8 cellular contexts compared by ENCODE assay signal in genomic region chr16:30193615-30194014, GRCh38. TPM values are rescaled to one million over a fixed set of nuclear protein-coding genes. Genes with fewer than 3 reads are reported as not detected.
DNase-seq lines count a peak whose midpoint lies in the region; ATAC-seq, FAIRE-seq and TF ChIP-seq lines count a peak whose summit lies in the region.
"Not testable (repeated sequence)": the region's sequence is repeated elsewhere in the genome, so short reads cannot be mapped to it uniquely, and the experiment has no call there.

Gene BOLA2B, minus strand, starts transcription at chr16:30193666. Its CDS starts 71 bp downstream, at chr16:30193595.
Gene SLX1A, plus strand, starts transcription at chr16:30193875. Its CDS starts 210 bp downstream, at chr16:30194085.

- POLR2A ChIA-PET in activated CD4-positive, alpha-beta T cell treated with anti-CD3 and anti-CD28 coated beads, Interleukin-2, amount 10 ng/mL, durations not matched to agents 7 days and 5 days (lab: Charles Lee); HepG2 (lab: Yijun Ruan, JAX): not testable (repeated sequence)

- DNase-seq in BE2C; HTR-8/SVneo (ENCODE audit: insufficient read length, low spot score); activated CD4-positive, alpha-beta T cell treated with anti-CD3 and anti-CD28 coated beads, Interleukin-2, amount 10 ng/mL, durations not matched to agents 7 days and 5 days; HepG2 (ENCODE audit: low spot score); gastrocnemius medialis: not testable (repeated sequence)

- not testable (repeated sequence) for TF ChIP-seq CTCF in BE2C (IDR thresholded peaks at IDR 0.05; ENCODE audit: low read depth, low read length); HepG2 (CRISPR knock-in tag; IDR thresholded peaks at IDR 0.05); gastrocnemius medialis (IDR thresholded peaks at IDR 0.05 in 4 of 5, conservative IDR thresholded peaks at IDR 0.05 in 1 of 5)

- WGBS in HepG2 (ENCODE audit: low lambda C conversion rate), result no CpG with 5 or more reads among the region's 34 CpGs

- H3K27ac ChIP-seq in HepG2 (ENCODE audit: extremely low read length, insufficient read depth, low read length), result not testable (repeated sequence)
- peak within 1 kb of the TSS in 1 of 4 donors; percentile 54 for H3K27ac ChIP-seq in gastrocnemius medialis

- not testable (repeated sequence) for TF ChIP-seq EP300 in HepG2 (IDR thresholded peaks at IDR 0.05; ENCODE audit: low read depth in 2 of 2, low read length in 2 of 2); HepG2 (CRISPR knock-in tag; IDR thresholded peaks at IDR 0.05; ENCODE audit: borderline replicate concordance)

- TF ChIP-seq POLR2A in HepG2 (IDR thresholded peaks at IDR 0.05; ENCODE audit: insufficient read depth in 1 of 2, low read depth in 2 of 2, low read length in 2 of 2); gastrocnemius medialis (IDR thresholded peaks at IDR 0.05): not testable (repeated sequence)

- BruUV-seq in HepG2 (replicated peaks; lab: Mats Ljungman, UMichigan), result not testable (repeated sequence)

- H3K36me3 ChIP-seq in BE2C; HepG2 (replicated peaks in 1 of 2; ENCODE audit: control insufficient read depth in 1 of 2, insufficient read depth in 2 of 2, low read length in 2 of 2); gastrocnemius medialis: not testable (repeated sequence)

- H3K4me3 ChIP-seq in BE2C (ENCODE audit: low read depth, low read length), result peak within 1 kb of the TSS; percentile 44
- peak within 1 kb of the TSS in 2 of 3 experiments; percentile 60 to 71; a peak in 3 of 6 replicates for H3K4me3 ChIP-seq in HepG2 (replicated peaks in 1 of 3; ENCODE audit: insufficient read depth in 1 of 3, low read depth in 2 of 3, low read length in 3 of 3)
- H3K4me3 ChIP-seq in gastrocnemius medialis, result peak within 1 kb of the TSS; percentile 39 to 47 (median 44)

- not testable (repeated sequence) for H4K20me1 ChIP-seq in HepG2 (ENCODE audit: insufficient read depth, low read length)

- not testable (repeated sequence) for TF ChIP-seq RAD21 in HepG2 (CRISPR knock-in tag; IDR thresholded peaks at IDR 0.05)

- not testable (repeated sequence) for H2AFZ ChIP-seq in HepG2 (ENCODE audit: low read length)

- not testable (repeated sequence) for H3K27me3 Mint-ChIP-seq in activated CD4-positive, alpha-beta T cell treated with anti-CD3 and anti-CD28 coated beads, Interleukin-2, amount 10 ng/mL, durations not matched to agents 7 days and 5 days

- H3K9me3 Mint-ChIP-seq in activated CD4-positive, alpha-beta T cell treated with anti-CD3 and anti-CD28 coated beads, Interleukin-2, amount 10 ng/mL, durations not matched to agents 7 days and 5 days, result not testable (repeated sequence)

- H3K79me2 ChIP-seq in HepG2 (ENCODE audit: insufficient read depth, low read length), result not testable (repeated sequence)

- H3K9ac ChIP-seq in HepG2 (ENCODE audit: insufficient read depth, low read depth, low read length), result peak within 1 kb of the TSS; percentile 29; the same call in 1 of the 2 replicates

- not testable (repeated sequence) for H3K4me3 Mint-ChIP-seq in activated CD4-positive, alpha-beta T cell treated with anti-CD3 and anti-CD28 coated beads, Interleukin-2, amount 10 ng/mL, durations not matched to agents 7 days and 5 days

- CTCF ChIA-PET in activated CD4-positive, alpha-beta T cell treated with anti-CD3 and anti-CD28 coated beads, Interleukin-2, amount 10 ng/mL, durations not matched to agents 7 days and 5 days (lab: Charles Lee); HepG2 (lab: Yijun Ruan, JAX; ENCODE audit: low intra/inter-chr PET ratio, low total read pairs): not testable (repeated sequence)

- not testable (repeated sequence) for H3K36me3 Mint-ChIP-seq in activated CD4-positive, alpha-beta T cell treated with anti-CD3 and anti-CD28 coated beads, Interleukin-2, amount 10 ng/mL, durations not matched to agents 7 days and 5 days (ENCODE audit: low read depth)

- H3K27ac Mint-ChIP-seq in activated CD4-positive, alpha-beta T cell treated with anti-CD3 and anti-CD28 coated beads, Interleukin-2, amount 10 ng/mL, durations not matched to agents 7 days and 5 days, result not testable (repeated sequence)

- H3K27me3 ChIP-seq in BE2C; HepG2 (ENCODE audit: control insufficient read depth in 1 of 2, insufficient read depth in 2 of 2, low read length in 2 of 2); gastrocnemius medialis: not testable (repeated sequence)

- H3K4me1 ChIP-seq in BE2C; HepG2 (ENCODE audit: insufficient read depth, low read length); gastrocnemius medialis: not testable (repeated sequence)

- in situ Hi-C loops in endometrial microvascular endothelial cells (cut with HindIII; ENCODE audit: inconsistent ontology term, low pct_unique_long_range_greater_than_20kb, low sequenced_read_pairs); HepG2 (cut with HindIII; ENCODE audit: extremely low pct_ligation_motif_present, low pct_unique_long_range_greater_than_20kb); gastrocnemius medialis (cut with MboI; ENCODE audit: low sequenced_read_pairs in 4 of 4): not testable (repeated sequence)

- intact Hi-C loops in HepG2 (cut with micrococcal nuclease; ENCODE audit: unreplicated experiment); gastrocnemius medialis (cut with DNase I; ENCODE audit: low total_unique reads): not testable (repeated sequence)

- ATAC-seq in GM19043 (IDR thresholded peaks at IDR 0.05; ENCODE audit: low read depth, unreplicated experiment) (peak; percentile 85), HG02759 (IDR thresholded peaks at IDR 0.05; ENCODE audit: unreplicated experiment) (peak; percentile 88), HepG2 (peak; percentile 93), gastrocnemius medialis (peak; percentile 98)

- not testable (repeated sequence) for H3K4me1 Mint-ChIP-seq in activated CD4-positive, alpha-beta T cell treated with anti-CD3 and anti-CD28 coated beads, Interleukin-2, amount 10 ng/mL, durations not matched to agents 7 days and 5 days

- FAIRE-seq in HTR-8/SVneo (lab: Jason Lieb, UNC) (peak; percentile 96), HepG2 (lab: Jason Lieb, UNC) (peak; percentile 97)

- peak within 1 kb of the TSS; percentile 61 for H3K4me2 ChIP-seq in HepG2 (ENCODE audit: low read depth, low read length)

- H3K9me3 ChIP-seq in BE2C; HepG2 (ENCODE audit: low read length); gastrocnemius medialis: not testable (repeated sequence)

RNA-seq across cellular contexts. Expression of gene BOLA2B, which starts in this region (rescaled TPM):
- polyA plus RNA-seq in BE2C (2012; ENCODE audit: insufficient read depth, insufficient read length, low read depth), result 827 TPM
- 100 to 1,000 TPM; 136 to 141 TPM for total RNA-seq in activated CD4-positive, alpha-beta T cell treated with anti-CD3 and anti-CD28 coated beads, Interleukin-2, amount 10 ng/mL, durations not matched to agents 7 days and 5 days
- total RNA-seq in endometrial microvascular endothelial cells (ENCODE audit: inconsistent ontology term) (1,039 TPM), HepG2 (2016; rRNA removed; fragmentation: Illumina TruSeq; extraction: Trizol) (295 and 354 TPM in 2 replicates), gastrocnemius medialis (100 to 1,000 TPM in 3 of 4 donors, 10 to 100 TPM in 1; 96.7 to 228 (median 140) TPM)
- 669 and 995 TPM in 2 replicates for total RNA-seq in HepG2 (2016; cell fraction: cytosol; rRNA removed; fragmentation: Illumina TruSeq; extraction: Trizol; ENCODE audit: low read depth)
- total RNA-seq in HepG2 (2016; cell fraction: insoluble cytoplasmic fraction; rRNA removed; fragmentation: Illumina TruSeq; extraction: Trizol), result 323 and 362 TPM in 2 replicates
- total RNA-seq in HepG2 (2016; cell fraction: membrane; rRNA removed; fragmentation: Illumina TruSeq; extraction: Trizol), result 463 and 614 TPM in 2 replicates
- total RNA-seq in HepG2 (2016; cell fraction: nucleus; rRNA removed; fragmentation: Illumina TruSeq; extraction: Trizol), result 105 and 119 TPM in 2 replicates
- 63.8 and 97.0 TPM in 2 replicates for polyA plus RNA-seq in HepG2 (2011; rRNA removed)
- 336 and 429 TPM in 2 replicates for polyA plus RNA-seq in HepG2 (2011; cell fraction: cytosol; rRNA removed)
- polyA plus RNA-seq in HepG2 (2011; cell fraction: nucleus; rRNA removed), result 218 and 326 TPM in 2 replicates
- polyA plus RNA-seq in HepG2 (2012), result 107 and 139 TPM in 2 replicates
- 602 and 1,024 TPM in 2 replicates for polyA plus RNA-seq in HepG2 (2016; cell fraction: cytosol; fragmentation: Illumina TruSeq; extraction: Trizol; ENCODE audit: low read depth)
- polyA plus RNA-seq in HepG2 (2016; cell fraction: insoluble cytoplasmic fraction; fragmentation: Illumina TruSeq; extraction: Trizol; ENCODE audit: low read depth), result 271 TPM in 2 replicates
- polyA plus RNA-seq in HepG2 (2016; cell fraction: membrane; fragmentation: Illumina TruSeq; extraction: Trizol; ENCODE audit: low read depth), result 365 and 503 TPM in 2 replicates
- polyA plus RNA-seq in HepG2 (2016; cell fraction: nucleus; fragmentation: Illumina TruSeq; extraction: Trizol; ENCODE audit: insufficient read depth, low read depth), result 177 and 200 TPM in 2 replicates
- 100 and 103 TPM in 2 replicates for polyA minus RNA-seq in HepG2 (2011; rRNA and poly(A)+ RNA removed; ENCODE audit: low replicate concordance)
- polyA minus RNA-seq in HepG2 (2011; cell fraction: cytosol; rRNA and poly(A)+ RNA removed), result 30.2 and 37.1 TPM in 2 replicates
- polyA minus RNA-seq in HepG2 (2011; cell fraction: nucleus; rRNA and poly(A)+ RNA removed), result 5.9 and 8.1 TPM in 2 replicates

RNA-seq across cellular contexts. Expression of gene SLX1A, which starts in this region (rescaled TPM):
- 82.5 TPM for polyA plus RNA-seq in BE2C (2012; ENCODE audit: insufficient read depth, insufficient read length, low read depth)
- total RNA-seq in activated CD4-positive, alpha-beta T cell treated with anti-CD3 and anti-CD28 coated beads, Interleukin-2, amount 10 ng/mL, durations not matched to agents 7 days and 5 days, result 10 to 100 TPM; 54.1 to 95.0 TPM
- total RNA-seq in endometrial microvascular endothelial cells (ENCODE audit: inconsistent ontology term) (57.4 TPM), HepG2 (2016; rRNA removed; fragmentation: Illumina TruSeq; extraction: Trizol) (13.4 and 37.1 TPM in 2 replicates), gastrocnemius medialis (100 to 1,000 TPM in 1 of 4 donors, 10 to 100 TPM in 3; 23.6 to 103 (median 45.7) TPM)
- total RNA-seq in HepG2 (2016; cell fraction: cytosol; rRNA removed; fragmentation: Illumina TruSeq; extraction: Trizol; ENCODE audit: low read depth), result 16.4 and 16.8 TPM in 2 replicates
- 19.5 and 33.4 TPM in 2 replicates for total RNA-seq in HepG2 (2016; cell fraction: insoluble cytoplasmic fraction; rRNA removed; fragmentation: Illumina TruSeq; extraction: Trizol)
- 13.8 and 16.7 TPM in 2 replicates for total RNA-seq in HepG2 (2016; cell fraction: membrane; rRNA removed; fragmentation: Illumina TruSeq; extraction: Trizol)
- 24.9 and 28.6 TPM in 2 replicates for total RNA-seq in HepG2 (2016; cell fraction: nucleus; rRNA removed; fragmentation: Illumina TruSeq; extraction: Trizol)
- polyA plus RNA-seq in HepG2 (2011; rRNA removed), result 9.1 and 12.0 TPM in 2 replicates
- 9.7 and 26.5 TPM in 2 replicates for polyA plus RNA-seq in HepG2 (2011; cell fraction: cytosol; rRNA removed)
- polyA plus RNA-seq in HepG2 (2011; cell fraction: nucleus; rRNA removed), result 98.2 and 122 TPM in 2 replicates
- polyA plus RNA-seq in HepG2 (2012), result 29.1 and 36.0 TPM in 2 replicates
- polyA plus RNA-seq in HepG2 (2016; cell fraction: cytosol; fragmentation: Illumina TruSeq; extraction: Trizol; ENCODE audit: low read depth), result 10.3 and 14.9 TPM in 2 replicates
- 4.6 and 8.2 TPM in 2 replicates for polyA plus RNA-seq in HepG2 (2016; cell fraction: insoluble cytoplasmic fraction; fragmentation: Illumina TruSeq; extraction: Trizol; ENCODE audit: low read depth)
- polyA plus RNA-seq in HepG2 (2016; cell fraction: membrane; fragmentation: Illumina TruSeq; extraction: Trizol; ENCODE audit: low read depth), result 7.4 and 12.1 TPM in 2 replicates
- 65.2 and 67.5 TPM in 2 replicates for polyA plus RNA-seq in HepG2 (2016; cell fraction: nucleus; fragmentation: Illumina TruSeq; extraction: Trizol; ENCODE audit: insufficient read depth, low read depth)
- polyA minus RNA-seq in HepG2 (2011; rRNA and poly(A)+ RNA removed; ENCODE audit: low replicate concordance), result 5.1 and 5.8 TPM in 2 replicates
- polyA minus RNA-seq in HepG2 (2011; cell fraction: cytosol; rRNA and poly(A)+ RNA removed), result 15.7 and 17.4 TPM in 2 replicates
- polyA minus RNA-seq in HepG2 (2011; cell fraction: nucleus; rRNA and poly(A)+ RNA removed), result 26.7 and 31.3 TPM in 2 replicates
